Comparison of ENCODE assay signal across 14 cellular contexts in the genomic region with DNA sequence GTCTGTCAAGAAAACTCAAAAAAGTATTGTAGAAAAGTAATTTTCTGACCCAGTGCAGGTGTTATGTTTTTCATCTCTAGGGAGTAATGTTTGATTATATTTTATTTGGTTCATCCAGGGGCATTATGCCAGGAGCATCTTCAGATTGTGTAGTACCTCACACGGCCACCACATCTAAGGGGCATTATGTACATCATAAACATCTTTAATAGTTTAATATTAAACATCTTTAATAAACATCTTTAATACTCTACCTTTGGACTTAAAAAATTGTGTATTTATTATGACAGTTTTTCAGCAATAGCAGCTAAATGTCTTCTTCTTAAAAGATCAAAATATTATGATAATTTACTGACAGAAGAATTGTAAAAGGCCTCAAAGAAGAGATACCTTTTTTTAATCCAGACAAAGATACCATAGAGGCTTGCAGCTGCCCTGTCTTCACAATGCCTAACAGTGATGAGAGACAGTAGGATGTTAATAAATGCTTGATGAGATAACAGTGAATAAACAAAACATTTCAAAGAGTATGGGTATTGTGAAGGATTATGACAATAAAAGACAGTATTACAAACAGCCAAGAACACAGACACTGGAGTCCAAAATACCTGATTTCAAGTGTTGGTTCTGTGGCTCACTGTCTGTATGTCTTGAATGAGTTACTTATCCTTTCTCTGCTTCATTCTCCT.
DNase-seq lines count a peak whose midpoint lies in the region; ATAC-seq and TF ChIP-seq lines count a peak whose summit lies in the region.
"Had no signal": no experiment of that assay in that cellular context is flagged by ENCODE, and none has a peak within 500 bp of the region (broad histone marks: within the 10 kb centered on the region; RNA-seq: fewer than 3 reads in every experiment).

No MANE protein-coding gene starts in this region.

- CTCF ChIA-PET in SK-N-SH (lab: Yijun Ruan, JAX) = interaction anchor here (0.7 to 1.3 kb wide), 2 partner anchors 10 to 181 kb away, joined by 4 to 7 read pairs; no protein-coding TSS in a partner anchor
- CTCF ChIA-PET in activated naive CD4-positive, alpha-beta T cell treated with anti-CD3 and anti-CD28 coated beads, Interleukin-2, amount 10 ng/mL, durations not matched to agents 7 days and 5 days (lab: Charles Lee) = no interaction called here

- peak; percentile 1; the same call in 1 of the 2 replicates for TF ChIP-seq CTCF in AG09319 (IDR thresholded peaks at IDR 0.05; ENCODE audit: low read depth, low read length)
- peak; percentile 45 for TF ChIP-seq CTCF in SK-N-SH (IDR thresholded peaks at IDR 0.05)
- peak; percentile 59 for TF ChIP-seq CTCF in glutamatergic neuron (IDR thresholded peaks at IDR 0.05; ENCODE audit: partially characterized antibody, unreplicated experiment)

- H3K36me3 Mint-ChIP-seq in glutamatergic neuron (ENCODE audit: unreplicated experiment) = no peaks in the 10 kb centered on the region
- H3K36me3 Mint-ChIP-seq in activated T-helper 17 cell treated with anti-CD3 and anti-CD28 coated beads, Interleukin-2, amount 50 U/mL, for 72 hours (ENCODE audit: low read depth) = no peaks in the 10 kb centered on the region
- no peaks in the 10 kb centered on the region for H3K36me3 Mint-ChIP-seq in activated naive CD4-positive, alpha-beta T cell treated with anti-CD3 and anti-CD28 coated beads, Interleukin-2, amount 10 ng/mL, durations not matched to agents 7 days and 5 days
- H3K36me3 Mint-ChIP-seq: CD8-positive, alpha-beta memory T cell had no signal

- no peak overlapping the region for H3K4me2 ChIP-seq in SK-N-SH

- no peak overlapping the region for H3K9ac ChIP-seq in SK-N-SH

- no peaks in the 10 kb centered on the region for H3K27me3 ChIP-seq in SK-N-SH (ENCODE audit: insufficient read depth)

- no peak overlapping the region for H3K4me3 ChIP-seq in SK-N-SH (ENCODE audit: low read depth in 2 of 2, low read length in 1 of 2)

- H3K4me1 ChIP-seq in SK-N-SH (ENCODE audit: control insufficient read depth in 1 of 2, insufficient read depth in 2 of 2, low read depth in 1 of 2, low read length in 1 of 2) = no peaks in the 10 kb centered on the region

- H3K27ac ChIP-seq in SK-N-SH (ENCODE audit: low read depth in 2 of 2, low read length in 1 of 2) = no peak overlapping the region

- H3K9me2 ChIP-seq in SK-N-SH = no peaks in the 10 kb centered on the region

- no peaks in the 10 kb centered on the region for H4K20me1 ChIP-seq in SK-N-SH (ENCODE audit: insufficient read depth)

- no peaks in the 10 kb centered on the region for H3K27me3 Mint-ChIP-seq in glutamatergic neuron (ENCODE audit: unreplicated experiment)
- H3K27me3 Mint-ChIP-seq in activated T-helper 17 cell treated with anti-CD3 and anti-CD28 coated beads, Interleukin-2, amount 50 U/mL, for 72 hours = no peaks in the 10 kb centered on the region
- H3K27me3 Mint-ChIP-seq in activated naive CD4-positive, alpha-beta T cell treated with anti-CD3 and anti-CD28 coated beads, Interleukin-2, amount 10 ng/mL, durations not matched to agents 7 days and 5 days = no peaks in the 10 kb centered on the region
- H3K27me3 Mint-ChIP-seq: CD8-positive, alpha-beta memory T cell; stimulated activated naive CD8-positive, alpha-beta T cell treated with anti-CD3 and anti-CD28 coated beads, Interleukin-15, Interleukin-2, amounts not matched to agents 100 ng/mL and 50 ng/mL, for 24 hours had no signal

- no peaks in the 10 kb centered on the region for H3K9me3 Mint-ChIP-seq in glutamatergic neuron (ENCODE audit: unreplicated experiment)
- H3K9me3 Mint-ChIP-seq in activated T-helper 17 cell treated with anti-CD3 and anti-CD28 coated beads, Interleukin-2, amount 50 U/mL, for 72 hours = peaks cover 5% of the 10 kb centered on the region
- H3K9me3 Mint-ChIP-seq in activated naive CD4-positive, alpha-beta T cell treated with anti-CD3 and anti-CD28 coated beads, Interleukin-2, amount 10 ng/mL, durations not matched to agents 7 days and 5 days = no peaks in the 10 kb centered on the region
- H3K9me3 Mint-ChIP-seq: stimulated activated naive CD8-positive, alpha-beta T cell treated with anti-CD3 and anti-CD28 coated beads, Interleukin-15, Interleukin-2, amounts not matched to agents 100 ng/mL and 50 ng/mL, for 24 hours had no signal

- no peak overlapping the region for H3K27ac Mint-ChIP-seq in glutamatergic neuron (ENCODE audit: unreplicated experiment)
- no peak overlapping the region for H3K27ac Mint-ChIP-seq in activated T-helper 17 cell treated with anti-CD3 and anti-CD28 coated beads, Interleukin-2, amount 50 U/mL, for 72 hours
- no peak overlapping the region for H3K27ac Mint-ChIP-seq in activated naive CD4-positive, alpha-beta T cell treated with anti-CD3 and anti-CD28 coated beads, Interleukin-2, amount 10 ng/mL, durations not matched to agents 7 days and 5 days
- H3K27ac Mint-ChIP-seq: CD8-positive, alpha-beta memory T cell; stimulated activated naive CD8-positive, alpha-beta T cell treated with anti-CD3 and anti-CD28 coated beads, Interleukin-15, Interleukin-2, amounts not matched to agents 100 ng/mL and 50 ng/mL, for 24 hours had no signal

- TF ChIP-seq RAD21 in SK-N-SH (IDR thresholded peaks at IDR 0.05; ENCODE audit: low read length) = no peak

- H3K36me3 ChIP-seq in SK-N-SH (replicated peaks in 1 of 2; ENCODE audit: control insufficient read depth in 1 of 2, insufficient read depth in 2 of 2, low read length in 1 of 2) = no peaks in the 10 kb centered on the region

- no peak for TF ChIP-seq EP300 in SK-N-SH (IDR thresholded peaks at IDR 0.05; ENCODE audit: borderline replicate concordance in 1 of 2, low read depth in 1 of 2, low read length in 1 of 2)

- no peaks in the 10 kb centered on the region for H3K79me2 ChIP-seq in SK-N-SH (ENCODE audit: insufficient read depth)

- WGBS in SK-N-SH (ENCODE audit: low lambda C conversion rate) = 53% methylated on average over 1 of the region's 1 CpG

- peak; percentile 45 for ATAC-seq in GM18868 (IDR thresholded peaks at IDR 0.05; ENCODE audit: unreplicated experiment)
- no peak for ATAC-seq in activated T-helper 17 cell treated with anti-CD3 and anti-CD28 coated beads, Interleukin-2, amount 50 U/mL, for 72 hours (replicated peaks)
- ATAC-seq: right cardiac atrium had no signal

- POLR2A ChIA-PET in SK-N-SH (lab: Yijun Ruan, JAX) = no interaction called here

- no peak overlapping the region for H2AFZ ChIP-seq in SK-N-SH (ENCODE audit: low read depth)

- DNase-seq in AG09319 (ENCODE audit: extremely low read depth, low read depth) (no peak), SK-N-SH (no peak), glutamatergic neuron (no peak), DMS114 treated with DMSO at 0.1 percent for 48 hours (lab: John Stamatoyannopoulos, UW; ENCODE audit: unreplicated experiment) (no peak), dedifferentiated amniotic fluid mesenchymal stem cell (ENCODE audit: extremely low spot score) (no peak)
- DNase-seq in activated naive CD4-positive, alpha-beta T cell treated with anti-CD3 and anti-CD28 coated beads, Interleukin-2, amount 10 ng/mL, durations not matched to agents 7 days and 5 days = no peak
- DNase-seq: activated naive CD4-positive, alpha-beta T cell treated with Interleukin-2 at 50 U/mL for 16 hours; CD8-positive, alpha-beta memory T cell; NCI-H1092 treated with DMSO at 0.1 percent for 48 hours; NCI-H524; right cardiac atrium had no signal

- no peaks in the 10 kb centered on the region for H3F3A ChIP-seq in SK-N-SH (replicated peaks; ENCODE audit: insufficient read depth)

- no peaks in the 10 kb centered on the region for H3K4me1 Mint-ChIP-seq in glutamatergic neuron (ENCODE audit: low read depth, unreplicated experiment)
- no peaks in the 10 kb centered on the region for H3K4me1 Mint-ChIP-seq in activated T-helper 17 cell treated with anti-CD3 and anti-CD28 coated beads, Interleukin-2, amount 50 U/mL, for 72 hours
- no peaks in the 10 kb centered on the region for H3K4me1 Mint-ChIP-seq in activated naive CD4-positive, alpha-beta T cell treated with anti-CD3 and anti-CD28 coated beads, Interleukin-2, amount 10 ng/mL, durations not matched to agents 7 days and 5 days
- H3K4me1 Mint-ChIP-seq: CD8-positive, alpha-beta memory T cell had no signal

- H3K9me3 ChIP-seq in SK-N-SH = no peaks in the 10 kb centered on the region

- no peak overlapping the region for H3K4me3 Mint-ChIP-seq in glutamatergic neuron (ENCODE audit: unreplicated experiment)
- H3K4me3 Mint-ChIP-seq in activated T-helper 17 cell treated with anti-CD3 and anti-CD28 coated beads, Interleukin-2, amount 50 U/mL, for 72 hours = no peak overlapping the region
- no peak overlapping the region for H3K4me3 Mint-ChIP-seq in activated naive CD4-positive, alpha-beta T cell treated with anti-CD3 and anti-CD28 coated beads, Interleukin-2, amount 10 ng/mL, durations not matched to agents 7 days and 5 days
- H3K4me3 Mint-ChIP-seq: CD8-positive, alpha-beta memory T cell; stimulated activated naive CD8-positive, alpha-beta T cell treated with anti-CD3 and anti-CD28 coated beads, Interleukin-15, Interleukin-2, amounts not matched to agents 100 ng/mL and 50 ng/mL, for 24 hours had no signal

TF ChIP-seq in SK-N-SH, 30 proteins besides CTCF, POLR2A, EP300 and RAD21 (continues in another document):
- TF ChIP-seq TAF1 (IDR thresholded peaks at IDR 0.05; ENCODE audit: borderline replicate concordance, low read depth, low read length) (no peak), MEF2A (IDR thresholded peaks at IDR 0.05; ENCODE audit: borderline replicate concordance, low read depth) (no peak), REST (IDR thresholded peaks at IDR 0.05; ENCODE audit: low read depth, low read length) (no peak)

Comparison
In these comparisons a context has a peak if more than half of its experiments do, and no peak if none do; other contexts are left out.
1. CTCF ChIP-seq: peak in every context shown above with its lines; median percentile 59 in glutamatergic neuron; 45 in SK-N-SH; 1 in AG09319.